In the genomic region with DNA sequence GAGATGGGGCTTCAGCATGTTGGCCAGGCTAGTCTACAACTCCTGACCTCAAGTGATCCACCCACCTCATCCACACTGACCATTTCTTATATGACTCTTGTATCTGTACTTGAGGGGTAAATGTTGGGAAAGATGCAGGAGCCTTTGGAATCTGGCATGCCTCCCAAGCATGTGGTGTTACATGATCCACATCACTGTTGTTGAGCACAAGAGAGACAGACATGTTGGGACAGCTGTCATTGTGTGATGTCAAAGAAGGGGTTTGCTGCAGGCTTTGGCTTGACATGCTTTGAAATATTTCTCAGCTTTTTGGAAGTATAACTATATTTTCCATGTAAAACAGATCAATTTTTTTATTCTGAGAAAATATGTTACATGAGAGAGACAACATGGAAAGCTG, we compare ENCODE assay signal across 26 cellular contexts.
A peak's percentile ranks its signal among the peaks of the same experiment; 100 is the strongest.
DNase-seq lines count a peak whose midpoint lies in the region; ATAC-seq, FAIRE-seq and TF ChIP-seq lines count a peak whose summit lies in the region.
"Had no signal": no experiment of that assay in that cellular context is flagged by ENCODE, and none has a peak within 500 bp of the region (broad histone marks: within the 10 kb centered on the region; RNA-seq: fewer than 3 reads in every experiment).

No MANE protein-coding gene starts in this region.

- peak overlapping the region; percentile 73 to 92 (median 89) for H3K27ac Mint-ChIP-seq in nephron
- H3K27ac Mint-ChIP-seq in stimulated activated naive CD8-positive, alpha-beta T cell treated with anti-CD3 and anti-CD28 coated beads, Interleukin-15, amount 100 ng/mL, for 72 hours = no peak overlapping the region
- H3K27ac Mint-ChIP-seq: CD14-positive monocyte, IgD-negative memory B cell had no signal

- peak; percentile 21 for DNase-seq in EH (ENCODE audit: low read depth)
- DNase-seq in LHCN-M2 (ENCODE audit: low read depth) = peak; percentile 96
- peak; percentile 84 for DNase-seq in epithelial cell of esophagus (ENCODE audit: low read depth)
- DNase-seq in D721Med (ENCODE audit: insufficient read length, low spot score) = no peak
- no peak for DNase-seq in stimulated activated naive CD8-positive, alpha-beta T cell treated with anti-CD3 and anti-CD28 coated beads, Interleukin-15, amount 100 ng/mL, for 72 hours
- DNase-seq in CD1c-positive myeloid dendritic cell (ENCODE audit: extremely low spot score) = no peak
- DNase-seq: BE2C, Calu3, DMS53, GOT3, HCEC 1CT, NCI-H1092 treated with DMSO at 0.1 percent for 48 hours, NCI-H1436 treated with DMSO at 0.1 percent for 48 hours, NCI-H1930, NCI-H2227 treated with DMSO at 0.1 percent for 48 hours, NCI-H526 treated with DMSO at 0.1 percent for 48 hours, OCI-M1, Peyer's patch, SIG-M5, SK-N-SH, SW 1271 had no signal

- H3K4me3 ChIP-seq in epithelial cell of esophagus (ENCODE audit: low read length) = no peak overlapping the region
- H3K4me3 ChIP-seq: Peyer's patch had no signal

- H3K4me1 Mint-ChIP-seq in nephron = peaks cover 55% of the 10 kb centered on the region
- H3K4me1 Mint-ChIP-seq in stimulated activated naive CD8-positive, alpha-beta T cell treated with anti-CD3 and anti-CD28 coated beads, Interleukin-15, amount 100 ng/mL, for 72 hours = no peaks in the 10 kb centered on the region
- H3K4me1 Mint-ChIP-seq: CD14-positive monocyte had no signal

- H3K9me3 Mint-ChIP-seq in nephron = no peaks in the 10 kb centered on the region
- no peaks in the 10 kb centered on the region for H3K9me3 Mint-ChIP-seq in stimulated activated naive CD8-positive, alpha-beta T cell treated with anti-CD3 and anti-CD28 coated beads, Interleukin-15, amount 100 ng/mL, for 72 hours
- H3K9me3 Mint-ChIP-seq: IgD-negative memory B cell had no signal

- no peaks in the 10 kb centered on the region for H3K36me3 Mint-ChIP-seq in nephron (ENCODE audit: low read depth)
- H3K36me3 Mint-ChIP-seq: CD14-positive monocyte, IgD-negative memory B cell had no signal

- ATAC-seq in stimulated activated naive CD8-positive, alpha-beta T cell treated with anti-CD3 and anti-CD28 coated beads, Interleukin-15, amount 100 ng/mL, for 72 hours = no peak
- ATAC-seq in GM21528 (IDR thresholded peaks at IDR 0.05; ENCODE audit: low FRiP score, unreplicated experiment) = no peak

- H3K4me3 Mint-ChIP-seq in nephron = peak overlapping the region in 1 of 3 experiments; percentile 35
- H3K4me3 Mint-ChIP-seq in stimulated activated naive CD8-positive, alpha-beta T cell treated with anti-CD3 and anti-CD28 coated beads, Interleukin-15, amount 100 ng/mL, for 72 hours = no peak overlapping the region
- H3K4me3 Mint-ChIP-seq: CD14-positive monocyte, IgD-negative memory B cell had no signal

- H3K27me3 Mint-ChIP-seq in nephron (ENCODE audit: low read depth) = peaks cover 4% of the 10 kb centered on the region
- peaks cover 8% of the 10 kb centered on the region for H3K27me3 Mint-ChIP-seq in stimulated activated naive CD8-positive, alpha-beta T cell treated with anti-CD3 and anti-CD28 coated beads, Interleukin-15, amount 100 ng/mL, for 72 hours

- no peak for FAIRE-seq in D721Med (lab: Jason Lieb, UNC)
- FAIRE-seq: G401.6 had no signal

- TF ChIP-seq CTCF in epithelial cell of esophagus (IDR thresholded peaks at IDR 0.05; ENCODE audit: insufficient read depth, low read depth, low read length, missing control alignments) = no peak
- TF ChIP-seq CTCF in nephron (IDR thresholded peaks at IDR 0.05; ENCODE audit: unreplicated experiment in 3 of 3) = no peak
- no peak for TF ChIP-seq CTCF in D721Med (IDR thresholded peaks at IDR 0.05; ENCODE audit: insufficient read depth, missing control alignments)

Comparison
In these comparisons a context has a peak if more than half of its experiments do, and no peak if none do; other contexts are left out.
1. DNase-seq: peak in EH (single experiment), LHCN-M2 (single experiment) and epithelial cell of esophagus (single experiment); none in D721Med (single experiment), stimulated activated naive CD8-positive, alpha-beta T cell treated with anti-CD3 and anti-CD28 coated beads, Interleukin-15, amount 100 ng/mL, for 72 hours (0 of 2) and CD1c-positive myeloid dendritic cell (single experiment).
2. H3K27ac Mint-ChIP-seq: peak in nephron (3 of 3); none in stimulated activated naive CD8-positive, alpha-beta T cell treated with anti-CD3 and anti-CD28 coated beads, Interleukin-15, amount 100 ng/mL, for 72 hours (0 of 2).